ENCODE assay signal across 1 cellular context in genomic region chr4:76148142-76148849, GRCh38.
TF ChIP-seq lines count a peak whose summit lies in the region.

Gene NUP54, minus strand, starts transcription at chr4:76148397. Its CDS starts 23 bp downstream, at chr4:76148374.

TF ChIP-seq in HepG2, 621 proteins besides CTCF, POLR2A, EP300 and RAD21 (continued from another document and continues in another):
- 0 out of 2 replicates have a peak, but pooled peaks have one; percentile 85 for TF ChIP-seq AKNA (CRISPR knock-in tag; IDR thresholded peaks at IDR 0.05; ENCODE audit: borderline replicate concordance)
- TF ChIP-seq ZNF572 (CRISPR knock-in tag; IDR thresholded peaks at IDR 0.05) = no peak
- peak; percentile 73 for TF ChIP-seq HCFC1 (IDR thresholded peaks at IDR 0.05; ENCODE audit: low read depth, low read length)
- TF ChIP-seq ZNF343 (CRISPR knock-in tag; IDR thresholded peaks at IDR 0.05) = 0 out of 2 replicates have a peak, but pooled peaks have one; percentile 75
- peak; percentile 64 for TF ChIP-seq TBL1XR1 (IDR thresholded peaks at IDR 0.05; ENCODE audit: borderline replicate concordance, low read length, partially characterized antibody)
- TF ChIP-seq MIXL1 (CRISPR knock-in tag; IDR thresholded peaks at IDR 0.05) = peak; percentile 85
- TF ChIP-seq KDM4B (CRISPR knock-in tag; IDR thresholded peaks at IDR 0.05) = peak; percentile 60; the same call in 1 of the 2 replicates
- TF ChIP-seq NFYB (CRISPR knock-in tag; IDR thresholded peaks at IDR 0.05) = peak; percentile 23; the same call in 1 of the 2 replicates
- no peak for TF ChIP-seq SMARCE1 (IDR thresholded peaks at IDR 0.05; ENCODE audit: borderline replicate concordance)
- TF ChIP-seq RNF2 (conservative IDR thresholded peaks at IDR 0.05; ENCODE audit: low read depth) = no peak; the same call in 1 of the 2 replicates
- no peak for TF ChIP-seq ARID2 (CRISPR knock-in tag; IDR thresholded peaks at IDR 0.05; ENCODE audit: borderline replicate concordance)
- no peak for TF ChIP-seq SRSF4 (IDR thresholded peaks at IDR 0.05; ENCODE audit: low read depth, low read length, poor library complexity, severe bottlenecking)
- TF ChIP-seq ZNF34 (CRISPR knock-in tag; IDR thresholded peaks at IDR 0.05; ENCODE audit: borderline replicate concordance) = peak; percentile 90; the same call in 1 of the 2 replicates
- TF ChIP-seq ZBTB33 (CRISPR knock-in tag; IDR thresholded peaks at IDR 0.05) = peak; percentile 74; the same call in 1 of the 2 replicates
- TF ChIP-seq ATF1 (CRISPR knock-in tag; IDR thresholded peaks at IDR 0.05) = peak; percentile 85
- TF ChIP-seq MTA3 (CRISPR knock-in tag; IDR thresholded peaks at IDR 0.05) = no peak
- TF ChIP-seq SAFB2 (CRISPR knock-in tag; IDR thresholded peaks at IDR 0.05; ENCODE audit: borderline replicate concordance, low read depth) = peak; percentile 91; the same call in 1 of the 2 replicates
- 0 out of 2 replicates have a peak, but pooled peaks have one; percentile 58 for TF ChIP-seq ZHX1 (CRISPR knock-in tag; IDR thresholded peaks at IDR 0.05; ENCODE audit: low read depth)
- TF ChIP-seq ZNF468 (CRISPR knock-in tag; IDR thresholded peaks at IDR 0.05) = no peak
- no peak; the same call in 1 of the 2 replicates for TF ChIP-seq ZBTB21 (CRISPR knock-in tag; IDR thresholded peaks at IDR 0.05)
- TF ChIP-seq TFDP1 (CRISPR knock-in tag; IDR thresholded peaks at IDR 0.05; ENCODE audit: borderline replicate concordance) = peak; percentile 90
- peak; percentile 62; the same call in 1 of the 2 replicates for TF ChIP-seq CHD2 (IDR thresholded peaks at IDR 0.05; ENCODE audit: low read depth, low read length)
- TF ChIP-seq CHD4 (IDR thresholded peaks at IDR 0.05; ENCODE audit: borderline replicate concordance, low read length) = no peak
- peak; percentile 63; the same call in 1 of the 2 replicates for TF ChIP-seq MED13 (CRISPR knock-in tag; IDR thresholded peaks at IDR 0.05)
- TF ChIP-seq RFX3 (CRISPR knock-in tag; IDR thresholded peaks at IDR 0.05) = no peak
- peak; percentile 76; the same call in 1 of the 2 replicates for TF ChIP-seq AHR (CRISPR knock-in tag; IDR thresholded peaks at IDR 0.05)
- peak; percentile 95 for TF ChIP-seq SMYD3 (CRISPR knock-in tag; IDR thresholded peaks at IDR 0.05)
- TF ChIP-seq EED (CRISPR knock-in tag; IDR thresholded peaks at IDR 0.05) = peak; percentile 89
- 0 out of 2 replicates have a peak, but pooled peaks have one; percentile 32 for TF ChIP-seq XBP1 (CRISPR knock-in tag; IDR thresholded peaks at IDR 0.05)
- TF ChIP-seq EHMT2 (IDR thresholded peaks at IDR 0.05; ENCODE audit: borderline replicate concordance, low read depth, low read length) = 0 out of 2 replicates have a peak, but pooled peaks have one; percentile 33
- peak; percentile 76 for TF ChIP-seq BCL6 (CRISPR knock-in tag; IDR thresholded peaks at IDR 0.05)
- TF ChIP-seq ZSCAN29 (CRISPR knock-in tag; conservative IDR thresholded peaks at IDR 0.05) = peak; percentile 93
- TF ChIP-seq ZNF652 (CRISPR knock-in tag; IDR thresholded peaks at IDR 0.05; ENCODE audit: borderline replicate concordance, low read depth) = peak; percentile 47; the same call in 1 of the 2 replicates
- 0 out of 2 replicates have a peak, but pooled peaks have one; percentile 70 for TF ChIP-seq CHCHD3 (CRISPR knock-in tag; IDR thresholded peaks at IDR 0.05)
- TF ChIP-seq MXD1 (CRISPR knock-in tag; IDR thresholded peaks at IDR 0.05) = peak; percentile 56; the same call in 1 of the 2 replicates
- peak; percentile 94 for TF ChIP-seq CSRNP1 (CRISPR knock-in tag; IDR thresholded peaks at IDR 0.05)
- TF ChIP-seq ZNF333 (CRISPR knock-in tag; IDR thresholded peaks at IDR 0.05; ENCODE audit: borderline replicate concordance) = no peak
- peak; percentile 99 for TF ChIP-seq GATAD1 (CRISPR knock-in tag; IDR thresholded peaks at IDR 0.05)
- TF ChIP-seq SMARCC2 (IDR thresholded peaks at IDR 0.05) = no peak
- TF ChIP-seq MED1 (CRISPR knock-in tag; IDR thresholded peaks at IDR 0.05) = peak; percentile 82
- TF ChIP-seq ZNF678 (CRISPR knock-in tag; IDR thresholded peaks at IDR 0.05) = no peak
- 0 out of 2 replicates have a peak, but pooled peaks have one; percentile 57 for TF ChIP-seq ZBED4 (CRISPR knock-in tag; IDR thresholded peaks at IDR 0.05; ENCODE audit: borderline replicate concordance)
- TF ChIP-seq NFRKB (IDR thresholded peaks at IDR 0.05) = no peak
- TF ChIP-seq ZNF17 (CRISPR knock-in tag; IDR thresholded peaks at IDR 0.05) = no peak; the same call in 1 of the 2 replicates
- peak; percentile 89 for TF ChIP-seq CREB3 (CRISPR knock-in tag; IDR thresholded peaks at IDR 0.05)
- TF ChIP-seq NCOA1 (CRISPR knock-in tag; IDR thresholded peaks at IDR 0.05) = peak; percentile 83; the same call in 1 of the 2 replicates
- TF ChIP-seq TBX3 (IDR thresholded peaks at IDR 0.05; ENCODE audit: borderline replicate concordance) = no peak; the same call in 1 of the 2 replicates
